Comparison of ENCODE assay signal across 8 cellular contexts in the genomic region with DNA sequence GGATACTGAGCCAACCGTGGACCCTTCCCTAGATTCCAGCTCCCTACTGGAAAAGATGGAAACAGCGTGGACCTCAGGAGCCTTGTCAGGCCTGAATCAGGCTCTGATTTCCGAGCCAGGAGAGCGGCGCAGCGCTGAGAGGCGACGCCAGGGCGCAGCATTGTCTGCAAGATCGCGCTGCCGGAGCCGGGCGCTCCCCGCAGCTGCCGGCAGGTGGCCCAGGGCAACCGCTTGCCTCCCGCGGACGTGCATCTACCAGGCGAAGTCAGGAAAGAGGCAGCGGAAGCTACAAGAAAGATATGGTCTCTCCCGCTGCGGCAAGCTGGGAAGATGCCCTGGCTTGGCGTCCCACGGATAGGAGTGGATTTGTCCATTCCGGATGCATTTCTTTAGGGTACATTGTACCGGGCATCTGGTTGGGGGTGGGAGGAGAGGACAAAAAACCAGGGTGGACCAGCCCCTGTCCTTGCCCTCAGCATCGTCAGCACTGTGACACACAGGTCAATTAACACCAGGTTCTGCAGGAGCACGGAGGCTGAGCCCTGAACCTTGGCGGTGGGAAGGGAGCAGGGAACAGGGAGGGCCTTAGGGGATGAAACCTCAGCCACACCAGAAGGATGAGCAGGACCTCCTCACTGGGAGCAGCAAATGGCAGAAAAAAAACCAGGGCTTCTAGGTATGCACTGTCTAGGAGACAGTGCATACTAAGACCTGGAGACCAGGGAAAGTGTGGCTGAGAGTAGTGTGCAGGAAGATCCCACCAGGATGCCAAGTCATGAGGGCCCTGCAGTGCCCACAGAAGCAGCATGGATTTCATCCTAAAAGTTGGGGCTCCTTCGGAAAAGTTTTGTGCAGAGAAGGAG.
A peak's percentile ranks its signal among the peaks of the same experiment; 100 is the strongest.
DNase-seq lines count a peak whose midpoint lies in the region; ATAC-seq and TF ChIP-seq lines count a peak whose summit lies in the region.

No MANE protein-coding gene starts in this region.

- TF ChIP-seq CTCF in WI38 (IDR thresholded peaks at IDR 0.05; ENCODE audit: low read depth, low read length), result peak; percentile 98

- no peak overlapping the region for H3K4me3 ChIP-seq in WI38 (ENCODE audit: low read depth, low read length)

- in situ Hi-C loops in T47D (cut with HindIII; ENCODE audit: low pct_unique_long_range_greater_than_20kb, low sequenced_read_pairs), result no loop called here

- ATAC-seq in GM18870 (IDR thresholded peaks at IDR 0.05; ENCODE audit: unreplicated experiment) (peak; percentile 57), HG03103 (IDR thresholded peaks at IDR 0.05; ENCODE audit: low read depth, unreplicated experiment) (peak; percentile 91)

- DNase-seq in AG08395 (ENCODE audit: low spot score) (peak; percentile 87), NCI-H2196 treated with DMSO at 0.1 percent for 48 hours (lab: John Stamatoyannopoulos, UW; ENCODE audit: unreplicated experiment) (peak; percentile 73), T47D (ENCODE audit: low read depth in 1 of 2, low spot score in 1 of 2) (peak; percentile 62 to 84), inferior parietal cortex (ENCODE audit: extremely low spot score) (peak; percentile 85)
- DNase-seq in stimulated activated CD4-positive, alpha-beta T cell treated with anti-CD3 and anti-CD28 coated beads, Interleukin-15, amount 100 ng/mL, for 24 hours, result peak; percentile 91
